Comparison of ENCODE assay signal across 8 cellular contexts in genomic region chr5:143592648-143593047, GRCh38.
DNase-seq lines count a peak whose midpoint lies in the region; ATAC-seq, FAIRE-seq and TF ChIP-seq lines count a peak whose summit lies in the region.

No MANE protein-coding gene starts in this region.

- no peak overlapping the region for H3K4me3 Mint-ChIP-seq in GM23338

- peak overlapping the region; percentile 94 to 98 for H3K27ac ChIP-seq in A549
- H3K27ac ChIP-seq in SJSA1: peak overlapping the region; percentile 11; the same call in 1 of the 2 replicates
- no peak overlapping the region for H3K27ac ChIP-seq in upper lobe of right lung
- no peak overlapping the region for H3K27ac ChIP-seq in GM23338 (ENCODE audit: low read depth)

- H3K4me2 ChIP-seq in A549 (peak overlapping the region; percentile 51; the same call in 1 of the 3 replicates), GM23338 (no peak overlapping the region)

- no peak for FAIRE-seq in A549 (lab: Jason Lieb, UNC)

- CTCF ChIA-PET in A549 (lab: Yijun Ruan, JAX): interaction anchor here (0.6 to 1.3 kb wide), 2 partner anchors 192 to 218 kb away, joined by 3 read pairs; no protein-coding TSS in a partner anchor

- H3K9me3 Mint-ChIP-seq in GM23338: no peaks in the 10 kb centered on the region

- H3K36me3 ChIP-seq in SJSA1 (no peaks in the 10 kb centered on the region), upper lobe of right lung (no peaks in the 10 kb centered on the region), GM23338 (ENCODE audit: insufficient read depth) (no peaks in the 10 kb centered on the region)

- no peaks in the 10 kb centered on the region for H4K20me1 ChIP-seq in GM23338 (replicated peaks; ENCODE audit: insufficient read depth)

- DNase-seq in A549 (ENCODE audit: low read depth in 1 of 2, low spot score in 1 of 2) (peak in 1 of 2 experiments; percentile 45), SJSA1 (ENCODE audit: low read depth in 1 of 2, low spot score in 2 of 2) (peak in 1 of 2 experiments; percentile 35), upper lobe of right lung (no peak), mesenteric fat pad (ENCODE audit: low spot score) (no peak), GM23338 (ENCODE audit: low spot score) (no peak), inferior parietal cortex (ENCODE audit: extremely low spot score) (no peak)

- no peak for TF ChIP-seq RAD21 in A549 (conservative IDR thresholded peaks at IDR 0.05 in 1 of 2, IDR thresholded peaks at IDR 0.05 in 1 of 2)

- H2AFZ ChIP-seq in GM23338: no peak overlapping the region

- H3K4me3 ChIP-seq in A549 (no peak overlapping the region), SJSA1 (no peak overlapping the region), upper lobe of right lung (no peak overlapping the region), GM23338 (no peak overlapping the region)

- H3K9me2 ChIP-seq in GM23338 (ENCODE audit: insufficient read depth): 0 out of 2 replicates have a peak, but pooled peaks cover 3% of the 10 kb centered on the region

- peaks cover 52% of the 10 kb centered on the region for H3K4me1 ChIP-seq in A549
- peaks cover 48% of the 10 kb centered on the region for H3K4me1 ChIP-seq in SJSA1 (replicated peaks)
- H3K4me1 ChIP-seq in upper lobe of right lung: peaks cover 4% of the 10 kb centered on the region
- H3K4me1 ChIP-seq in GM23338 (ENCODE audit: insufficient read depth): 0 out of 2 replicates have a peak, but pooled peaks cover 4% of the 10 kb centered on the region

- intact Hi-C loops in upper lobe of right lung (cut with DNase I): no loop called here

- no peaks in the 10 kb centered on the region for H3K27me3 ChIP-seq in SJSA1 (replicated peaks)
- no peaks in the 10 kb centered on the region for H3K27me3 ChIP-seq in upper lobe of right lung
- H3K27me3 ChIP-seq in GM23338 (ENCODE audit: insufficient read depth): no peaks in the 10 kb centered on the region

- peaks cover 16% of the 10 kb centered on the region for H3K4me1 Mint-ChIP-seq in GM23338

- POLR2A ChIA-PET in A549 (lab: Yijun Ruan, JAX): interaction anchor here (0.7 to 4.4 kb wide), 3 partner anchors 85 to 243 kb away, joined by 3 to 20 read pairs (median 9); no protein-coding TSS in a partner anchor

- no peaks in the 10 kb centered on the region for H3K79me2 ChIP-seq in GM23338 (replicated peaks; ENCODE audit: insufficient read depth)

- H3K27me3 Mint-ChIP-seq in GM23338 (ENCODE audit: insufficient read depth, low read depth, poor library complexity): no peaks in the 10 kb centered on the region

- no peak for TF ChIP-seq EP300 in A549 (IDR thresholded peaks at IDR 0.05)

- no peaks in the 10 kb centered on the region for H3K36me3 Mint-ChIP-seq in GM23338 (ENCODE audit: low read depth)

- TF ChIP-seq POLR2A in A549 (IDR thresholded peaks at IDR 0.05; ENCODE audit: low read length): no peak

- peaks cover 4% of the 10 kb centered on the region; the same call in 1 of the 3 replicates for H3K9me3 ChIP-seq in A549
- no peaks in the 10 kb centered on the region for H3K9me3 ChIP-seq in SJSA1 (replicated peaks)
- no peaks in the 10 kb centered on the region for H3K9me3 ChIP-seq in upper lobe of right lung

- ATAC-seq in A549 (no peak), GM18870 (IDR thresholded peaks at IDR 0.05; ENCODE audit: unreplicated experiment) (peak; percentile 80), HG02973 (IDR thresholded peaks at IDR 0.05; ENCODE audit: unreplicated experiment) (peak; percentile 81), upper lobe of right lung (peak; percentile 36), GM23338 (no peak)

- H3K27ac Mint-ChIP-seq in GM23338: no peak overlapping the region

- H3F3A ChIP-seq in GM23338 (replicated peaks; ENCODE audit: low read depth): no peaks in the 10 kb centered on the region

- TF ChIP-seq CTCF in A549 (IDR thresholded peaks at IDR 0.05): no peak
- TF ChIP-seq CTCF in upper lobe of right lung (IDR thresholded peaks at IDR 0.05): no peak
- TF ChIP-seq CTCF in GM23338 (conservative IDR thresholded peaks at IDR 0.05; ENCODE audit: low read depth in 2 of 2): no peak

- 63% methylated on average over 3 of the region's 4 CpGs for WGBS in A549 (ENCODE audit: missing lambda C conversion rate)

TF ChIP-seq in A549, 52 proteins besides CTCF, POLR2A, EP300 and RAD21 (continues in another document):
- TF ChIP-seq, protein P1, sequence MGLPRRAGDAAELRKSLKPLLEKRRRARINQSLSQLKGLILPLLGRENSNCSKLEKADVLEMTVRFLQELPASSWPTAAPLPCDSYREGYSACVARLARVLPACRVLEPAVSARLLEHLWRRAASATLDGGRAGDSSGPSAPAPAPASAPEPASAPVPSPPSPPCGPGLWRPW (IDR thresholded peaks at IDR 0.05): no peak
- TF ChIP-seq, protein P2, sequence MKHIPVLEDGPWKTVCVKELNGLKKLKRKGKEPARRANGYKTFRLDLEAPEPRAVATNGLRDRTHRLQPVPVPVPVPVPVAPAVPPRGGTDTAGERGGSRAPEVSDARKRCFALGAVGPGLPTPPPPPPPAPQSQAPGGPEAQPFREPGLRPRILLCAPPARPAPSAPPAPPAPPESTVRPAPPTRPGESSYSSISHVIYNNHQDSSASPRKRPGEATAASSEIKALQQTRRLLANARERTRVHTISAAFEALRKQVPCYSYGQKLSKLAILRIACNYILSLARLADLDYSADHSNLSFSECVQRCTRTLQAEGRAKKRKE (CRISPR knock-in tag; IDR thresholded peaks at IDR 0.05; ENCODE audit: low read depth): peak; percentile 34; the same call in 1 of the 2 replicates
- TF ChIP-seq ESRRA (IDR thresholded peaks at IDR 0.05; ENCODE audit: borderline replicate concordance, low read length): no peak
- TF ChIP-seq HDAC2 (IDR thresholded peaks at IDR 0.05): no peak
- peak; percentile 61; the same call in 1 of the 2 replicates for TF ChIP-seq HOXB5 (CRISPR knock-in tag; IDR thresholded peaks at IDR 0.05)
- no peak for TF ChIP-seq KDM1A (IDR thresholded peaks at IDR 0.05; ENCODE audit: low read depth)
- no peak for TF ChIP-seq CHD2 (IDR thresholded peaks at IDR 0.05; ENCODE audit: low read length, partially characterized antibody)
- TF ChIP-seq RARB (CRISPR knock-in tag; IDR thresholded peaks at IDR 0.05): no peak
- TF ChIP-seq CEBPB (IDR thresholded peaks at IDR 0.05): no peak
- TF ChIP-seq EHF (CRISPR knock-in tag; IDR thresholded peaks at IDR 0.05): peak; percentile 22; the same call in 1 of the 2 replicates
- peak; percentile 47; the same call in 1 of the 2 replicates for TF ChIP-seq FOXS1 (CRISPR knock-in tag; IDR thresholded peaks at IDR 0.05)
- TF ChIP-seq, protein P3, sequence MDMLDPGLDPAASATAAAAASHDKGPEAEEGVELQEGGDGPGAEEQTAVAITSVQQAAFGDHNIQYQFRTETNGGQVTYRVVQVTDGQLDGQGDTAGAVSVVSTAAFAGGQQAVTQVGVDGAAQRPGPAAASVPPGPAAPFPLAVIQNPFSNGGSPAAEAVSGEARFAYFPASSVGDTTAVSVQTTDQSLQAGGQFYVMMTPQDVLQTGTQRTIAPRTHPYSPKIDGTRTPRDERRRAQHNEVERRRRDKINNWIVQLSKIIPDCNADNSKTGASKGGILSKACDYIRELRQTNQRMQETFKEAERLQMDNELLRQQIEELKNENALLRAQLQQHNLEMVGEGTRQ (IDR thresholded peaks at IDR 0.05): peak; percentile 52
- TF ChIP-seq BHLHE40 (IDR thresholded peaks at IDR 0.05; ENCODE audit: low read depth, low read length): no peak
- TF ChIP-seq SREBF2 (IDR thresholded peaks at IDR 0.05): no peak
- no peak for TF ChIP-seq CBX2 (IDR thresholded peaks at IDR 0.05; ENCODE audit: borderline replicate concordance, low read depth)

TF ChIP-seq in GM23338, 12 proteins besides CTCF, POLR2A, EP300 and RAD21 (continues in another document):
- no peak for TF ChIP-seq ZNF331 (CRISPR knock-in tag; IDR thresholded peaks at IDR 0.05; ENCODE audit: low read depth)

Comparison
In these comparisons a context has a peak if more than half of its experiments do, and no peak if none do; other contexts are left out.
1. ATAC-seq: peak in GM18870 (single experiment), HG02973 (single experiment) and upper lobe of right lung (single experiment); none in A549 (0 of 2) and GM23338 (single experiment).
2. H3K27ac ChIP-seq: peak in A549 (2 of 2) and SJSA1 (single experiment); none in upper lobe of right lung (single experiment) and GM23338 (single experiment).